Comparison of ENCODE assay signal across 36 cellular contexts in the genomic region with DNA sequence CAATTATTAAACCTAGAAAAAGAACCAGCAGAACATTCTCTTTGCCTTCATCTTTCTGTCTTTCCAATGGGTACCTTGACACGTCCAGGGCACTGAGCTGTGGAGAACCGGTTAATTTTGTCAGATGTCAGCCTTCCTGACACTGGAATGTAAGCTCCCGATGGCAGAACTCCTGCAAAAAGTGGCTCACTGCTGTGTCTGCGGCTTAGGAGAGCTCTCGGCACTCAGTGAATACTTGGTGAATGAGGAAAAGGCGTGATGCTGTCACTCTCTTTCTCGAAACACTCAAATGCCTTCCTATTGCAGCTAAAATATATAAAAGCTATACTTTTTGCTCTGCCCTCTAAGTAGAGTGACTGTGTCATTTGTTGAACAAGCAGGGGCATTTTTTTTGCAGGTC. TPM values are rescaled to one million over a fixed set of nuclear protein-coding genes. Genes with fewer than 3 reads are reported as not detected.
"Had no signal": no experiment of that assay in that cellular context is flagged by ENCODE, and none has a peak within 500 bp of the region (broad histone marks: within the 10 kb centered on the region; RNA-seq: fewer than 3 reads in every experiment).

No MANE protein-coding gene starts in this region.

- ATAC-seq: foreskin keratinocyte; gastroesophageal sphincter; heart left ventricle; natural killer cell treated with Interleukin-12 subunit alpha and Interleukin-12 subunit beta and Interleukin-15 and Interleukin-18, amount 100 ng/mL, for 72 hours; sciatic nerve; stimulated activated effector memory CD8-positive, alpha-beta T cell treated with anti-CD3 and anti-CD28 coated beads, Interleukin-12 subunit alpha, Interleukin-12 subunit beta, amount 100 ng/mL, for 72 hours had no signal

- H3K4me3 Mint-ChIP-seq: central memory CD8-positive, alpha-beta T cell; mesothelial cell of epicardium; natural killer cell treated with Interleukin-12 subunit alpha and Interleukin-12 subunit beta and Interleukin-15 and Interleukin-18, amount 100 ng/mL, for 72 hours; neural crest cell; stimulated activated effector memory CD8-positive, alpha-beta T cell treated with anti-CD3 and anti-CD28 coated beads, Interleukin-12 subunit alpha, Interleukin-12 subunit beta, amount 100 ng/mL, for 72 hours; type B pancreatic cell had no signal

- H3K27me3 ChIP-seq: colonic mucosa, foreskin keratinocyte, hepatocyte, ovary, stomach, testis had no signal

- H3K27ac ChIP-seq: esophagus muscularis mucosa, foreskin keratinocyte, gastroesophageal sphincter, heart left ventricle, ovary, testis, tibial artery had no signal

- H3K36me3 ChIP-seq: colonic mucosa, esophagus muscularis mucosa, gastroesophageal sphincter, heart left ventricle, ovary, stomach, tibial artery had no signal

- DNase-seq: dermis blood vessel endothelial cell; effector memory CD4-positive, alpha-beta T cell; foreskin keratinocyte; heart left ventricle; left ventricle myocardium superior; mesenchymal stem cell; naive B cell; occipital lobe; ovary; posterior cingulate gyrus; stimulated activated CD4-positive, alpha-beta T cell treated with anti-CD3 and anti-CD28 coated beads, Interleukin-2, amount 100 ng/mL, for 24 hours; stimulated activated CD4-positive, alpha-beta T cell treated with anti-CD3 and anti-CD28 coated beads, Interleukin-4, amount 100 ng/mL, for 24 hours; stimulated activated naive CD4-positive, alpha-beta T cell treated with Interleukin-2 at 50 U/mL for 16 hours; substantia nigra; testis; tibial artery had no signal

- H3K9me3 ChIP-seq: colonic mucosa, ovary, testis had no signal

- H3K36me3 Mint-ChIP-seq: stimulated activated effector memory CD8-positive, alpha-beta T cell treated with anti-CD3 and anti-CD28 coated beads, Interleukin-12 subunit alpha, Interleukin-12 subunit beta, amount 100 ng/mL, for 72 hours had no signal

- H3K27me3 Mint-ChIP-seq: natural killer cell treated with Interleukin-12 subunit alpha and Interleukin-12 subunit beta and Interleukin-15 and Interleukin-18, amount 100 ng/mL, for 72 hours had no signal

- H3K4me1 ChIP-seq: esophagus muscularis mucosa, foreskin keratinocyte, gastroesophageal sphincter, testis, tibial artery had no signal

- H3K4me3 ChIP-seq: colonic mucosa, esophagus muscularis mucosa, gastroesophageal sphincter, heart left ventricle, hepatocyte, lung, mucosa of descending colon, ovary, stomach, testis, tibial artery had no signal

- H3K27ac Mint-ChIP-seq: mesothelial cell of epicardium; naive B cell; natural killer cell treated with Interleukin-12 subunit alpha and Interleukin-12 subunit beta and Interleukin-15 and Interleukin-18, amount 100 ng/mL, for 72 hours; stimulated activated effector memory CD8-positive, alpha-beta T cell treated with anti-CD3 and anti-CD28 coated beads, Interleukin-12 subunit alpha, Interleukin-12 subunit beta, amount 100 ng/mL, for 72 hours; type B pancreatic cell had no signal

RNA-seq across cellular contexts. Expression of gene CEBPA, which starts 17.6 kb away (rescaled TPM):
- total RNA-seq: endothelial cell of umbilical vein had no signal
- polyA plus RNA-seq: fibroblast of lung had no signal

RNA-seq across cellular contexts. Expression of gene SLC7A10, which starts 59.1 kb away (rescaled TPM):
- total RNA-seq: chondrocyte; colonic mucosa; endothelial cell of umbilical vein; epithelial cell of proximal tubule; esophagus muscularis mucosa; fibroblast of lung; foreskin keratinocyte; gastroesophageal sphincter; kidney epithelial cell; left ventricle myocardium superior; mucosa of descending colon; natural killer cell treated with Interleukin-12 subunit alpha and Interleukin-12 subunit beta and Interleukin-15 and Interleukin-18, amount 100 ng/mL, for 72 hours; ovary; pulmonary artery endothelial cell had no signal
- polyA plus RNA-seq: endothelial cell of umbilical vein, fibroblast of lung, foreskin keratinocyte, ovary, stomach had no signal
